Comparison of ENCODE assay signal across 2 cellular contexts in genomic region chr2:206368933-206369569, GRCh38.
TF ChIP-seq lines count a peak whose summit lies in the region.

No MANE protein-coding gene starts in this region.

TF ChIP-seq in GM12878, 131 proteins besides CTCF, POLR2A, EP300 and RAD21 (continued from another document):
- TF ChIP-seq NR2C2 (IDR thresholded peaks at IDR 0.05; ENCODE audit: borderline replicate concordance, control insufficient read depth, insufficient read length, low read depth) (no peak), IRF4 (IDR thresholded peaks at IDR 0.05; ENCODE audit: low read depth, low read length) (no peak), IKZF1 (conservative IDR thresholded peaks at IDR 0.05) (0 out of 2 replicates have a peak, but pooled peaks have one; percentile 14)
TF ChIP-seq in GM12878: peak in this region for 2.

TF ChIP-seq in SK-N-SH treated with all-trans-retinoic acid at 6 μM for 48 hours, 23 proteins besides CTCF, POLR2A, EP300 and RAD21 (continued from another document):
- TF ChIP-seq SNAI2 (CRISPR knock-in tag; IDR thresholded peaks at IDR 0.05) (no peak), ZNF565 (CRISPR knock-in tag; conservative IDR thresholded peaks at IDR 0.05; ENCODE audit: low read depth) (no peak), CSDC2 (CRISPR knock-in tag; IDR thresholded peaks at IDR 0.05) (no peak), TOX (CRISPR knock-in tag; IDR thresholded peaks at IDR 0.05; ENCODE audit: borderline replicate concordance) (no peak), ZFP30 (CRISPR knock-in tag; IDR thresholded peaks at IDR 0.05) (no peak), OSR1 (CRISPR knock-in tag; IDR thresholded peaks at IDR 0.05) (no peak), ISL1 (CRISPR knock-in tag; IDR thresholded peaks at IDR 0.05) (no peak), PPARA (CRISPR knock-in tag; IDR thresholded peaks at IDR 0.05; ENCODE audit: borderline replicate concordance) (no peak), CREB5 (CRISPR knock-in tag; IDR thresholded peaks at IDR 0.05; ENCODE audit: low read depth) (no peak), ZC3H10 (CRISPR knock-in tag; IDR thresholded peaks at IDR 0.05) (no peak)
TF ChIP-seq in SK-N-SH treated with all-trans-retinoic acid at 6 μM for 48 hours: peak in this region for 0.
